Comparison of ENCODE assay signal across 24 cellular contexts in genomic region chr19:14558370-14559066, GRCh38. TPM values are rescaled to one million over a fixed set of nuclear protein-coding genes. Genes with fewer than 3 reads are reported as not detected.
DNase-seq lines count a peak whose midpoint lies in the region; ATAC-seq and TF ChIP-seq lines count a peak whose summit lies in the region.
"Had no signal": no experiment of that assay in that cellular context is flagged by ENCODE, and none has a peak within 500 bp of the region (broad histone marks: within the 10 kb centered on the region; RNA-seq: fewer than 3 reads in every experiment).

No MANE protein-coding gene starts in this region.

- POLR2A ChIA-PET in HEK293 (lab: Yijun Ruan, JAX): no interaction called here
- POLR2A ChIA-PET in RWPE1 (lab: Yijun Ruan, JAX; ENCODE audit: low non-redundant PET): no interaction called here

- H3K4me3 ChIP-seq in HEK293 (ENCODE audit: low read depth, low read length): no peak overlapping the region
- no peak overlapping the region for H3K4me3 ChIP-seq in right cardiac atrium (ENCODE audit: low read length)
- H3K4me3 ChIP-seq in gastrocnemius medialis: peak overlapping the region in 1 of 4 donors; percentile 44
- H3K4me3 ChIP-seq in brain microvascular endothelial cell (ENCODE audit: low read depth, low read length): no peak overlapping the region
- H3K4me3 ChIP-seq: hepatocyte, ovary, skin epidermis, testis had no signal

- no peak for TF ChIP-seq POLR2A in gastrocnemius medialis (IDR thresholded peaks at IDR 0.05)

- no peak overlapping the region for H3K4me3 Mint-ChIP-seq in activated T-helper 17 cell treated with anti-CD3 and anti-CD28 coated beads, Interleukin-2, amount 50 U/mL, for 72 hours
- H3K4me3 Mint-ChIP-seq: activated CD8-positive, alpha-beta T cell treated with anti-CD3 and anti-CD28 coated beads, Interleukin-2, amount 10 ng/mL, durations not matched to agents 7 days and 5 days; activated T-cell treated with anti-CD3 and anti-CD28 coated beads, Interleukin-2, amount 50 U/mL, for 72 hours; B cell had no signal

- H3K27me3 Mint-ChIP-seq in activated T-helper 17 cell treated with anti-CD3 and anti-CD28 coated beads, Interleukin-2, amount 50 U/mL, for 72 hours: no peaks in the 10 kb centered on the region
- H3K27me3 Mint-ChIP-seq: B cell had no signal

- H3K27ac ChIP-seq in HEK293 (ENCODE audit: extremely low read depth, low read depth, low read length) (no peak overlapping the region), RWPE1 (peak overlapping the region; percentile 100), right cardiac atrium (ENCODE audit: low read length) (peak overlapping the region; percentile 1), gastrocnemius medialis (peak overlapping the region; percentile 98 to 100 (median 99)), brain microvascular endothelial cell (no peak overlapping the region)
- H3K27ac ChIP-seq: hepatocyte, KMS-11, ovary, testis had no signal

- TF ChIP-seq CTCF in HEK293 (tag by site-specific recombination; IDR thresholded peaks at IDR 0.05): no peak
- no peak for TF ChIP-seq CTCF in RWPE1 (conservative IDR thresholded peaks at IDR 0.05; ENCODE audit: low read depth)
- TF ChIP-seq CTCF in gastrocnemius medialis (IDR thresholded peaks at IDR 0.05 in 4 of 5, conservative IDR thresholded peaks at IDR 0.05 in 1 of 5): no peak
- no peak for TF ChIP-seq CTCF in brain microvascular endothelial cell (IDR thresholded peaks at IDR 0.05; ENCODE audit: low read depth, low read length, missing control alignments)

- H3K9me3 Mint-ChIP-seq in activated T-helper 17 cell treated with anti-CD3 and anti-CD28 coated beads, Interleukin-2, amount 50 U/mL, for 72 hours: no peaks in the 10 kb centered on the region
- H3K9me3 Mint-ChIP-seq: activated T-cell treated with anti-CD3 and anti-CD28 coated beads, Interleukin-2, amount 50 U/mL, for 72 hours had no signal

- CTCF ChIA-PET in HEK293 (lab: Yijun Ruan, JAX): interaction anchor here (0.6 kb wide), 1 partner anchor 126 kb away, joined by 4 read pairs; no protein-coding TSS in a partner anchor
- CTCF ChIA-PET in RWPE1 (lab: Yijun Ruan, JAX): no interaction called here

- H3K36me3 Mint-ChIP-seq in activated T-helper 17 cell treated with anti-CD3 and anti-CD28 coated beads, Interleukin-2, amount 50 U/mL, for 72 hours (ENCODE audit: low read depth): peaks cover 10% of the 10 kb centered on the region

- H3K9me3 ChIP-seq in HEK293 (ENCODE audit: control insufficient read depth, insufficient read depth, low read depth, low read length): no peaks in the 10 kb centered on the region
- H3K9me3 ChIP-seq in right cardiac atrium (ENCODE audit: control insufficient read depth, low read length): no peaks in the 10 kb centered on the region
- H3K9me3 ChIP-seq in gastrocnemius medialis: no peaks in the 10 kb centered on the region
- H3K9me3 ChIP-seq: ovary, testis had no signal

- peaks cover 13% of the 10 kb centered on the region for H3K4me1 Mint-ChIP-seq in activated T-helper 17 cell treated with anti-CD3 and anti-CD28 coated beads, Interleukin-2, amount 50 U/mL, for 72 hours

- ATAC-seq in right cardiac atrium (no peak), gastrocnemius medialis (peak in 1 of 2 donors; percentile 13)
- no peak for ATAC-seq in activated T-helper 17 cell treated with anti-CD3 and anti-CD28 coated beads, Interleukin-2, amount 50 U/mL, for 72 hours (replicated peaks)
- ATAC-seq: activated CD8-positive, alpha-beta T cell treated with anti-CD3 and anti-CD28 coated beads, Interleukin-2, amount 10 ng/mL, durations not matched to agents 7 days and 5 days; activated T-cell treated with anti-CD3 and anti-CD28 coated beads, Interleukin-2, amount 50 U/mL, for 72 hours; left colon had no signal

- H3K27ac Mint-ChIP-seq in activated T-helper 17 cell treated with anti-CD3 and anti-CD28 coated beads, Interleukin-2, amount 50 U/mL, for 72 hours: no peak overlapping the region
- H3K27ac Mint-ChIP-seq: activated CD8-positive, alpha-beta T cell treated with anti-CD3 and anti-CD28 coated beads, Interleukin-2, amount 10 ng/mL, durations not matched to agents 7 days and 5 days; activated T-cell treated with anti-CD3 and anti-CD28 coated beads, Interleukin-2, amount 50 U/mL, for 72 hours; B cell had no signal

- in situ Hi-C loops in gastrocnemius medialis (cut with MboI; ENCODE audit: low sequenced_read_pairs in 4 of 4): no loop called here
- in situ Hi-C loops in brain microvascular endothelial cell (cut with HindIII; ENCODE audit: low pct_ligation_motif_present, low sequenced_read_pairs): no loop called here

- H3K36me3 ChIP-seq in HEK293 (ENCODE audit: control insufficient read depth in 2 of 2, insufficient read depth in 1 of 2, low read length in 2 of 2) (peaks cover 0 to 2% of the 10 kb centered on the region in 2 experiments; a peak in 2 of 3 replicates), gastrocnemius medialis (no peaks in the 10 kb centered on the region), brain microvascular endothelial cell (replicated peaks) (no peaks in the 10 kb centered on the region)
- H3K36me3 ChIP-seq: ovary had no signal

- intact Hi-C loops in right cardiac atrium (cut with DNase I) (no loop called here), gastrocnemius medialis (cut with DNase I; ENCODE audit: low total_unique reads) (loop anchor here (1.0 to 2.0 kb wide), 2 partner anchors 26 to 40 kb away; partner anchors contain the start of gene DNAJB1)

- H3K27me3 ChIP-seq in right cardiac atrium (ENCODE audit: control insufficient read depth, insufficient read depth) (no peaks in the 10 kb centered on the region), gastrocnemius medialis (no peaks in the 10 kb centered on the region), brain microvascular endothelial cell (replicated peaks) (no peaks in the 10 kb centered on the region)
- H3K27me3 ChIP-seq: hepatocyte, ovary, testis had no signal

- H3K4me1 ChIP-seq in HEK293 (ENCODE audit: control insufficient read depth, insufficient read depth, low read length) (no peaks in the 10 kb centered on the region), right cardiac atrium (ENCODE audit: control insufficient read depth, insufficient read depth, low read length) (peaks cover 16% of the 10 kb centered on the region), gastrocnemius medialis (peaks cover 77 to 91% of the 10 kb centered on the region in 2 donors)

- WGBS in right cardiac atrium: 72% methylated on average over 23 of the region's 23 CpGs

- DNase-seq in RWPE1 (ENCODE audit: low spot score): no peak
- DNase-seq in right cardiac atrium: peak in 1 of 3 donors; percentile 50
- DNase-seq in gastrocnemius medialis: peak in 1 of 2 donors; percentile 71
- no peak for DNase-seq in HuH-7 (ENCODE audit: low spot score)
- no peak for DNase-seq in brain microvascular endothelial cell
- DNase-seq: activated CD8-positive, alpha-beta T cell treated with anti-CD3 and anti-CD28 coated beads, Interleukin-2, amount 10 ng/mL, durations not matched to agents 7 days and 5 days; activated T-cell treated with anti-CD3 and anti-CD28 coated beads, Interleukin-2, amount 50 U/mL, for 72 hours; caudate nucleus; effector CD8-positive, alpha-beta T cell; GOT3; left colon; NCI-H774; ovary; stimulated activated CD4-positive, alpha-beta T cell treated with anti-CD3 and anti-CD28 coated beads, Interleukin-4, amount 100 ng/mL, for 24 hours; stimulated activated CD8-positive, alpha-beta memory T cell treated with anti-CD3 and anti-CD28 coated beads, Interleukin-4, amount 100 ng/mL, for 48 hours; testis had no signal

TF ChIP-seq in HEK293, 187 proteins besides CTCF, POLR2A, EP300 and RAD21 (continues in another document):
- peak; percentile 24; the same call in 1 of the 2 replicates for TF ChIP-seq HIC1 (tag by site-specific recombination; IDR thresholded peaks at IDR 0.05)
- TF ChIP-seq ZBTB20 (tag by site-specific recombination; IDR thresholded peaks at IDR 0.05): no peak
- peak; percentile 45; the same call in 1 of the 2 replicates for TF ChIP-seq ZNF600 (tag by site-specific recombination; IDR thresholded peaks at IDR 0.05)
- TF ChIP-seq ZIC2 (tag by site-specific recombination; IDR thresholded peaks at IDR 0.05): peak; percentile 67

RNA-seq across cellular contexts. Expression of gene NDUFB7, which starts 13.3 kb away (rescaled TPM):
- total RNA-seq in right cardiac atrium: 100 to 1,000 TPM; 352 to 481 (median 400) TPM
- polyA plus RNA-seq in right cardiac atrium: 1,159 TPM
- total RNA-seq in gastrocnemius medialis: 100 to 1,000 TPM; 344 to 756 (median 532) TPM
- 100 to 1,000 TPM in 1 of 2 donors, 10 to 100 TPM in 1; 79.7 to 132 TPM for total RNA-seq in activated T-helper 17 cell treated with anti-CD3 and anti-CD28 coated beads, Interleukin-2, amount 50 U/mL, for 72 hours

RNA-seq across cellular contexts. Expression of gene CLEC17A, which starts 24.4 kb away (rescaled TPM):
- total RNA-seq in right cardiac atrium (not detected), gastrocnemius medialis (not detected)
- polyA plus RNA-seq in right cardiac atrium: not detected
- 1 to 10 TPM in 1 of 2 donors, under 1 TPM in 1; 0.78 to 2.0 TPM for total RNA-seq in activated T-helper 17 cell treated with anti-CD3 and anti-CD28 coated beads, Interleukin-2, amount 50 U/mL, for 72 hours
- total RNA-seq: activated CD8-positive, alpha-beta T cell treated with anti-CD3 and anti-CD28 coated beads, Interleukin-2, amount 10 ng/mL, durations not matched to agents 7 days and 5 days; hepatocyte; RPMI7951; T-helper 1 cell treated with Interleukin-12 subunit alpha and Interleukin-12 subunit beta and Interleukin-4 antibody, amounts not matched to agents 30 ng/mL and 1 ng/mL, for 36 hours had no signal
- polyA plus RNA-seq: hepatocyte had no signal

RNA-seq across cellular contexts. Expression of gene TECR, which starts 29.1 kb away (rescaled TPM):
- total RNA-seq in right cardiac atrium (100 to 1,000 TPM in 1 of 4 donors, 10 to 100 TPM in 3; 92.3 to 116 (median 96.8) TPM), gastrocnemius medialis (100 to 1,000 TPM in 2 of 4 donors, 10 to 100 TPM in 2; 56.2 to 155 (median 113) TPM)
- polyA plus RNA-seq in right cardiac atrium: 102 TPM
- total RNA-seq in activated T-helper 17 cell treated with anti-CD3 and anti-CD28 coated beads, Interleukin-2, amount 50 U/mL, for 72 hours: 100 to 1,000 TPM; 100 to 139 TPM

RNA-seq across cellular contexts. Expression of gene DNAJB1, which starts 40.3 kb away (rescaled TPM):
- total RNA-seq in right cardiac atrium (10 to 100 TPM; 46.7 to 69.5 (median 61.4) TPM), gastrocnemius medialis (10 to 100 TPM; 12.3 to 27.3 (median 16.6) TPM)
- polyA plus RNA-seq in right cardiac atrium: 50.6 TPM
- total RNA-seq in activated T-helper 17 cell treated with anti-CD3 and anti-CD28 coated beads, Interleukin-2, amount 50 U/mL, for 72 hours: 100 to 1,000 TPM in 1 of 2 donors, 10 to 100 TPM in 1; 79.4 to 140 TPM

Comparison
In these comparisons a context has a peak if more than half of its experiments do, and no peak if none do; other contexts are left out.
1. H3K27ac ChIP-seq: peak in RWPE1 (single experiment), right cardiac atrium (single experiment) and gastrocnemius medialis (4 of 4); none in HEK293 (single experiment) and brain microvascular endothelial cell (single experiment).